ENCODE assay signal across 13 cellular contexts in genomic region chr2:177797808-177798207, GRCh38.
"Had no signal": no experiment of that assay in that cellular context is flagged by ENCODE, and none has a peak within 500 bp of the region (broad histone marks: within the 10 kb centered on the region; RNA-seq: fewer than 3 reads in every experiment).

No MANE protein-coding gene starts in this region.

- H3K9me3 ChIP-seq: ovary, upper lobe of right lung had no signal

- H3K36me3 ChIP-seq: ovary, upper lobe of right lung had no signal

- H3K4me3 ChIP-seq: ovary, upper lobe of right lung had no signal

- DNase-seq: activated CD4-positive, alpha-beta T cell treated with anti-CD3 and anti-CD28 coated beads, Interleukin-2, amount 10 ng/mL, durations not matched to agents 7 days and 5 days; activated CD8-positive, alpha-beta T cell treated with anti-CD3 and anti-CD28 coated beads, Interleukin-2, amount 10 ng/mL, durations not matched to agents 7 days and 5 days; activated naive CD4-positive, alpha-beta T cell treated with Interleukin-2 at 50 U/mL for 16 hours; activated naive CD8-positive, alpha-beta T cell treated with anti-CD3 and anti-CD28 coated beads, Interleukin-2, amount 10 ng/mL, durations not matched to agents 7 days and 5 days; activated T-cell treated with anti-CD3 and anti-CD28 coated beads, Interleukin-2, amount 50 U/mL, for 24 hours; amygdala; caudate nucleus; foreskin fibroblast; hypothalamus; ovary; stimulated activated naive B cell treated with anti-CD40 and anti-IgM and Interleukin-4, amounts not matched to agents 10 μg/mL and 1 μg/mL and 100 μg/mL, for 72 hours; upper lobe of right lung had no signal

- H3K4me1 ChIP-seq: upper lobe of right lung had no signal

- H3K27ac ChIP-seq: epithelial cell of prostate, ovary, upper lobe of right lung had no signal

- H3K27me3 ChIP-seq: ovary, upper lobe of right lung had no signal
